ENCODE assay signal across 8 cellular contexts in the genomic region with DNA sequence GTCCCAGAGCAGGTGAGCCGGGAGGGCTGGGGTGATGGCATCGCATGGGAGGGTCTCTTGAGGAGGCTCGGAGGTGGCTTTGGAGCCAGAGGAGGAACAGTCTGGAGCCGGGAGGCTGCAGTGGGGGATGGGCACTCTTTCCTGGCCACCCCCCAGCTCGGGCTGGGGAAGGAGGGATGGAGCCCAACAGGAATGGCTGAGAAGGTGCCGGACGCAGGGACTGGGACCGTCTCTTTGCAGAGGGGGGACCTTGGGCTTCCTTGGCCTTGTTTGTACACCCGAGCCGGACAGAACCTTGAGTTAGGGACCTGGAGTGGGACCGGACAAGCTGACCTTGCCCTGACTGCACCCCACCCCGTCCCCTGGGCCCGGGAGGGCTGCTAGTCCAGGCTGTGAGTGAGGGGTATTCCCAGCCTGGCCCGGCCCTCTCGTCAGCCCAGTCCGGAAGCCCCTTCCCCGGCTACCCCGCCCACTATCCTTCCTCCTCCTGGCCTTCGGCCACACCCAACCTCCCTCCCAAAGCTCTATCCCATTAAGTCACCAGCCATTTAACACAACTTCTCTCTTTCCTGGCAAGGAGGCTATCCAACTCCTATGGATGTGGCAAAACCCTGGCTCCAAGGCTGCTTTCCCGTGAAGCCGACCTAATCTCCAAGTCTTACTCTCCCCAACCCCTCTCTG. TPM values are rescaled to one million over a fixed set of nuclear protein-coding genes. Genes with fewer than 3 reads are reported as not detected.
DNase-seq lines count a peak whose midpoint lies in the region; ATAC-seq and TF ChIP-seq lines count a peak whose summit lies in the region.

No MANE protein-coding gene starts in this region.

- TF ChIP-seq POLR2A in gastroesophageal sphincter (IDR thresholded peaks at IDR 0.05), result no peak

- no peak for TF ChIP-seq EP300 in gastroesophageal sphincter (IDR thresholded peaks at IDR 0.05)

- WGBS in gastroesophageal sphincter (ENCODE audit: low coverage in 1 of 2), 2 donors, result 11 to 54% methylated on average over 7 to 10 of the region's 21 CpGs

- peaks cover 29% of the 10 kb centered on the region for H3K4me1 ChIP-seq in CD8-positive, alpha-beta memory T cell (ENCODE audit: insufficient read depth, low read length)
- no peaks in the 10 kb centered on the region; the same call in 1 of the 2 replicates for H3K4me1 ChIP-seq in SJCRH30
- peaks cover 0 to 88% (median 32%) of the 10 kb centered on the region in 3 donors for H3K4me1 ChIP-seq in gastroesophageal sphincter
- H3K4me1 ChIP-seq in parathyroid adenoma, result peaks cover 5% of the 10 kb centered on the region
- H3K4me1 ChIP-seq in Caco-2, result peaks cover 5% of the 10 kb centered on the region; the same call in 1 of the 2 replicates

- peaks cover 0 to 11% (median 3%) of the 10 kb centered on the region in 3 donors for H3K36me3 Mint-ChIP-seq in CD8-positive, alpha-beta memory T cell
- peaks cover 6% of the 10 kb centered on the region for H3K36me3 Mint-ChIP-seq in Caco-2 (ENCODE audit: insufficient read depth, unreplicated experiment)

- peak overlapping the region; percentile 88 for H3K4me2 ChIP-seq in parathyroid adenoma (ENCODE audit: low read length)

- H3K9ac ChIP-seq in parathyroid adenoma, result no peak overlapping the region

- H2AFZ ChIP-seq in parathyroid adenoma, result peak overlapping the region; percentile 82

- H3K4me1 Mint-ChIP-seq in CD8-positive, alpha-beta memory T cell, result peaks cover 8 to 18% (median 13%) of the 10 kb centered on the region in 3 donors
- no peaks in the 10 kb centered on the region for H3K4me1 Mint-ChIP-seq in Caco-2 (ENCODE audit: low read depth, unreplicated experiment)

- H3K27me3 ChIP-seq in CD8-positive, alpha-beta memory T cell (ENCODE audit: insufficient read depth, low read length, poor library complexity, severe bottlenecking), result no peaks in the 10 kb centered on the region
- H3K27me3 ChIP-seq in SJCRH30 (peaks cover 9% of the 10 kb centered on the region; the same call in 1 of the 2 replicates), gastroesophageal sphincter (no peaks in the 10 kb centered on the region), parathyroid adenoma (ENCODE audit: control insufficient read depth, insufficient read depth, low read length) (no peaks in the 10 kb centered on the region), Caco-2 (replicated peaks; ENCODE audit: control insufficient read depth, insufficient read depth, low read length) (no peaks in the 10 kb centered on the region)

- CTCF ChIA-PET in CD8-positive, alpha-beta memory T cell (lab: Charles Lee), result interaction anchor here (1.1 to 2.8 kb wide), 3 partner anchors 11 to 63 kb away, joined by 3 to 14 read pairs (median 3); a partner anchor contains a TSS
- CTCF ChIA-PET in Caco-2 (lab: Charles Lee), result interaction anchor here (0.6 kb wide), 1 partner anchor 50 kb away, joined by 5 read pairs; no protein-coding TSS in a partner anchor

- no peak for TF ChIP-seq CTCF in gastroesophageal sphincter (IDR thresholded peaks at IDR 0.05)
- no peak for TF ChIP-seq CTCF in parathyroid adenoma (IDR thresholded peaks at IDR 0.05)
- TF ChIP-seq CTCF in Caco-2 (IDR thresholded peaks at IDR 0.05; ENCODE audit: insufficient read depth in 1 of 2, low read depth in 1 of 2, low read length in 1 of 2, severe bottlenecking in 1 of 2, unreplicated experiment in 1 of 2), result no peak

- H3K36me3 ChIP-seq in CD8-positive, alpha-beta memory T cell (ENCODE audit: insufficient read depth, low read length), result no peaks in the 10 kb centered on the region
- H3K36me3 ChIP-seq in SJCRH30 (peaks cover 5% of the 10 kb centered on the region; the same call in 1 of the 2 replicates), gastroesophageal sphincter (peaks cover 0 to 23% of the 10 kb centered on the region in 2 donors), parathyroid adenoma (ENCODE audit: control insufficient read depth, insufficient read depth, low read length) (no peaks in the 10 kb centered on the region), Caco-2 (ENCODE audit: control insufficient read depth, insufficient read depth, low read length) (no peaks in the 10 kb centered on the region)

- BruUV-seq in Caco-2 (replicated peaks; lab: Mats Ljungman, UMichigan), result no TSS peak

- no peaks in the 10 kb centered on the region for H3K9me3 Mint-ChIP-seq in CD8-positive, alpha-beta memory T cell
- no peaks in the 10 kb centered on the region for H3K9me3 Mint-ChIP-seq in Caco-2 (ENCODE audit: unreplicated experiment)

- peak overlapping the region in 6 of 7 donors; percentile 47 to 87 (median 66) for H3K4me3 Mint-ChIP-seq in CD8-positive, alpha-beta memory T cell
- no peak overlapping the region for H3K4me3 Mint-ChIP-seq in Caco-2 (ENCODE audit: unreplicated experiment)

- intact Hi-C loops in Caco-2 (cut with micrococcal nuclease; ENCODE audit: unreplicated experiment), result no loop called here

- no peaks in the 10 kb centered on the region for H3K27me3 Mint-ChIP-seq in CD8-positive, alpha-beta memory T cell
- H3K27me3 Mint-ChIP-seq in Caco-2 (ENCODE audit: insufficient read depth, unreplicated experiment), result no peaks in the 10 kb centered on the region

- no peaks in the 10 kb centered on the region for H3K79me2 ChIP-seq in parathyroid adenoma

- H3K27ac Mint-ChIP-seq in CD8-positive, alpha-beta memory T cell, result peak overlapping the region in 3 of 8 donors; percentile 26 to 84 (median 83)
- H3K27ac Mint-ChIP-seq in Caco-2 (ENCODE audit: unreplicated experiment), result no peak overlapping the region

- peak overlapping the region; percentile 73 for H3K27ac ChIP-seq in CD8-positive, alpha-beta memory T cell (ENCODE audit: low read depth, low read length)
- H3K27ac ChIP-seq in SJCRH30, result no peak overlapping the region
- H3K27ac ChIP-seq in gastroesophageal sphincter, result peak overlapping the region; percentile 11 to 92 (median 84)
- peak overlapping the region; percentile 75 for H3K27ac ChIP-seq in parathyroid adenoma

- no peak overlapping the region for H3K4me3 ChIP-seq in CD8-positive, alpha-beta memory T cell (ENCODE audit: low read length)
- H3K4me3 ChIP-seq in SJCRH30 (peak overlapping the region; percentile 66), gastroesophageal sphincter (peak overlapping the region; percentile 52 to 76), parathyroid adenoma (ENCODE audit: low read depth, low read length) (peak overlapping the region; percentile 68), Caco-2 (ENCODE audit: low read depth, low read length) (no peak overlapping the region)

- H3K9me3 ChIP-seq in CD8-positive, alpha-beta memory T cell (ENCODE audit: low read length), result no peaks in the 10 kb centered on the region
- H3K9me3 ChIP-seq in SJCRH30 (replicated peaks) (no peaks in the 10 kb centered on the region), gastroesophageal sphincter (no peaks in the 10 kb centered on the region), parathyroid adenoma (ENCODE audit: control insufficient read depth, low read length) (no peaks in the 10 kb centered on the region), Caco-2 (no peaks in the 10 kb centered on the region)

- peak; percentile 24 for ATAC-seq in gastroesophageal sphincter
- ATAC-seq in HG03280 (IDR thresholded peaks at IDR 0.05; ENCODE audit: unreplicated experiment), result no peak

- DNase-seq in CD8-positive, alpha-beta memory T cell, result peak in 1 of 5 donors; percentile 49
- DNase-seq in SJCRH30 (peak in 1 of 2 experiments; percentile 28), midbrain (lab: John Stamatoyannopoulos, UW) (no peak), Caco-2 (no peak), foreskin melanocyte (no peak)

- POLR2A ChIA-PET in CD8-positive, alpha-beta memory T cell (lab: Charles Lee), result no interaction called here
- POLR2A ChIA-PET in Caco-2 (lab: Charles Lee), result no interaction called here

RNA-seq across cellular contexts. Expression of a gene that starts 0.9 kb away (rescaled TPM):
- 1 to 10 TPM; 1.5 to 2.4 TPM for total RNA-seq in CD8-positive, alpha-beta memory T cell
- 7.6 TPM for polyA plus RNA-seq in CD8-positive, alpha-beta memory T cell
- 0.06 and 0.13 TPM in 2 replicates for total RNA-seq in SJCRH30 (2014; rRNA removed; shearing (Covaris generic))
- total RNA-seq in gastroesophageal sphincter (10 to 100 TPM in 1 of 4 donors, 1 to 10 TPM in 3; 1.4 to 14.9 (median 4.5) TPM), Caco-2 (2022) (0.11 TPM in 1 of 2 replicates, not detected in the other)

RNA-seq across cellular contexts. Expression of a gene that starts 19.1 kb away (rescaled TPM):
- 10 to 100 TPM; 37.2 to 39.5 TPM for total RNA-seq in CD8-positive, alpha-beta memory T cell
- polyA plus RNA-seq in CD8-positive, alpha-beta memory T cell, result 16.8 TPM
- 21.4 and 21.6 TPM in 2 replicates for total RNA-seq in SJCRH30 (2014; rRNA removed; shearing (Covaris generic))
- 10 to 100 TPM; 20.3 to 34.2 (median 28.6) TPM for total RNA-seq in gastroesophageal sphincter
- 32.2 and 33.9 TPM in 2 replicates for total RNA-seq in Caco-2 (2022)

RNA-seq across cellular contexts. Expression of a gene that starts 22.3 kb away (rescaled TPM):
- total RNA-seq in CD8-positive, alpha-beta memory T cell, result under 1 TPM; 0.33 to 0.46 TPM
- polyA plus RNA-seq in CD8-positive, alpha-beta memory T cell, result 1.8 TPM
- 0.03 and 0.06 TPM in 2 replicates for total RNA-seq in SJCRH30 (2014; rRNA removed; shearing (Covaris generic))
- 10 to 100 TPM in 1 of 4 donors, 1 to 10 TPM in 2, under 1 TPM in 1; 0.94 to 16.8 (median 2.1) TPM for total RNA-seq in gastroesophageal sphincter
- not detected in 2 replicates for total RNA-seq in Caco-2 (2022)

RNA-seq across cellular contexts. Expression of a gene that starts 34.8 kb away (rescaled TPM):
- total RNA-seq in CD8-positive, alpha-beta memory T cell, result 10 to 100 TPM; 44.0 to 50.6 TPM
- 54.2 TPM for polyA plus RNA-seq in CD8-positive, alpha-beta memory T cell
- 45.0 and 48.0 TPM in 2 replicates for total RNA-seq in SJCRH30 (2014; rRNA removed; shearing (Covaris generic))
- 100 to 1,000 TPM; 106 to 203 (median 154) TPM for total RNA-seq in gastroesophageal sphincter
- 33.9 and 34.5 TPM in 2 replicates for total RNA-seq in Caco-2 (2022)

RNA-seq across cellular contexts. Expression of a gene that starts 50.2 kb away (rescaled TPM):
- total RNA-seq in CD8-positive, alpha-beta memory T cell, result 100 to 1,000 TPM; 114 to 119 TPM
- 48.9 TPM for polyA plus RNA-seq in CD8-positive, alpha-beta memory T cell
- total RNA-seq in SJCRH30 (2014; rRNA removed; shearing (Covaris generic)), result 54.6 and 57.1 TPM in 2 replicates
- total RNA-seq in gastroesophageal sphincter (10 to 100 TPM; 22.1 to 94.1 (median 42.2) TPM), Caco-2 (2022) (60.6 and 61.7 TPM in 2 replicates)

Comparison
In these comparisons a context has a peak if more than half of its experiments do, and no peak if none do; other contexts are left out.
1. H3K4me3 ChIP-seq: peak in SJCRH30 (single experiment), gastroesophageal sphincter (2 of 2) and parathyroid adenoma (single experiment); none in CD8-positive, alpha-beta memory T cell (single experiment) and Caco-2 (single experiment).